8 cellular contexts compared by ENCODE assay signal in the genomic region with DNA sequence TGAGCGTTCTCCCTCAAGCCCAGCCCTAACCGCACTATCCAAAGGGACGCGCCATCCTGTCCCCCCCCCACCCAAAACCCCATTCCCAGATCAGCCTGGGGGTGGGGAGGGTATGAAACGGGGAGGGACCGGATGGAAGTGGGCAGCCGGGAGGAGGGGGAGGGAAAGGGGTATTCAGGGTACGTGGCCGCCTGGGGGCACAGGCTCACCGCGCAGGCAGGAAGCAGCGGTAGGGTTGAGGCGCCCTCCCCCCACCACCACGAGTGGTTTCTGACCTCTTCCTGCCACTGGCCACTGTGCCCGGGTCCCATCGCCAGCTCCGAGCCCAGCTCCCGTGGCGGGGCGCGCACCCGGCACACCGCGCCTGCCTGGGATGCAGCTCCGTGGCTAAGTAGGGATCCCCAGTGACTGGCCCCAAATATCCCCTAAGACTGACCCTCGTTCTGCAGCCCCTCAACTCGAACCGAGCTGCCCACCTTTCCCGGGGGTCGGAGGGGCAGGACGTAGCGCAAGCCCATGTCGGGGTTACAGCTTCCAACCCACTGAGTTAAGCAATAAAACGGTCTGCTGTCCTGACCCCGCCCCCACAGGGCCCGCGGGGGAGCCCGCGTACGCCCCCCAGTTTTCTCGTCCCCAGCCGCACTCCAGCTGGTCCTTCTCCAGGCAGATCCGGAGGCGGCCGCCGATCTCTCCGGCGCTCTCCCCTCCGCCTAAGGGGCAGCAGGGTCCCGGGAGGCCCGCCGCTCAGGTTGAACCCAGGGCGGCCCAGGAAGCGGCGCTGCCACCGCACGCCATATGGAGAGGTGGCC. TPM values are rescaled to one million over a fixed set of nuclear protein-coding genes. Genes with fewer than 3 reads are reported as not detected.
A peak's percentile ranks its signal among the peaks of the same experiment; 100 is the strongest.
DNase-seq lines count a peak whose midpoint lies in the region; ATAC-seq and FAIRE-seq lines count a peak whose summit lies in the region.

No MANE protein-coding gene starts in this region.

- peak overlapping the region; percentile 94 for H3K4me3 ChIP-seq in iPS-11a (ENCODE audit: low read depth, low read length)
- H3K4me3 ChIP-seq in skeletal muscle tissue (ENCODE audit: low read length in 3 of 3) = peak overlapping the region; percentile 83 to 87 (median 85)

- peak overlapping the region; percentile 87 to 93 (median 87) for H3K9ac ChIP-seq in skeletal muscle tissue (ENCODE audit: low read depth in 1 of 3, low read length in 3 of 3)

- FAIRE-seq in HTR-8/SVneo (lab: Jason Lieb, UNC) = peak; percentile 100

- H3K9me3 ChIP-seq in skeletal muscle tissue (ENCODE audit: control insufficient read depth in 3 of 3, low read length in 3 of 3) = no peaks in the 10 kb centered on the region

- H3K27me3 ChIP-seq in skeletal muscle tissue (ENCODE audit: control insufficient read depth in 3 of 3, insufficient read depth in 3 of 3, low read length in 3 of 3) = no peaks in the 10 kb centered on the region

- ATAC-seq in GM21529 (IDR thresholded peaks at IDR 0.05; ENCODE audit: unreplicated experiment) = no peak

- H3K4me1 ChIP-seq in skeletal muscle tissue (ENCODE audit: control insufficient read depth in 3 of 3, insufficient read depth in 3 of 3, low read length in 3 of 3) = peaks cover 21 to 27% (median 25%) of the 10 kb centered on the region in 3 donors

- DNase-seq in EH (ENCODE audit: low read depth) (peak; percentile 99), HTR-8/SVneo (ENCODE audit: insufficient read length, low spot score) (peak; percentile 98), T follicular helper cell (ENCODE audit: low read depth) (peak; percentile 27), astrocyte of the hippocampus (ENCODE audit: low read depth, low spot score) (peak; percentile 97), NCI-H1930 (lab: John Stamatoyannopoulos, UW) (no peak)

- peaks cover 0 to 4% (median 0%) of the 10 kb centered on the region in 3 donors for H3K36me3 ChIP-seq in skeletal muscle tissue (ENCODE audit: control insufficient read depth in 3 of 3, insufficient read depth in 3 of 3, low read length in 3 of 3)

- H3K27ac ChIP-seq in skeletal muscle tissue (ENCODE audit: low read depth, low read length) = peak overlapping the region; percentile 91

RNA-seq across cellular contexts. Expression of a gene that starts 1.2 kb away (rescaled TPM):
- 44.9 TPM for total RNA-seq in skeletal muscle tissue

Comparison
In these comparisons a context has a peak if more than half of its experiments do, and no peak if none do; other contexts are left out.
1. DNase-seq: peak in EH (single experiment), HTR-8/SVneo (single experiment), T follicular helper cell (single experiment) and astrocyte of the hippocampus (single experiment); none in NCI-H1930 (0 of 2).